In genomic region chr7:128008141-128008540, GRCh38 we compare ENCODE assay signal across 18 cellular contexts. TPM values are rescaled to one million over a fixed set of nuclear protein-coding genes. Genes with fewer than 3 reads are reported as not detected.
DNase-seq lines count a peak whose midpoint lies in the region; ATAC-seq and TF ChIP-seq lines count a peak whose summit lies in the region.
"Had no signal": no experiment of that assay in that cellular context is flagged by ENCODE, and none has a peak within 500 bp of the region (broad histone marks: within the 10 kb centered on the region; RNA-seq: fewer than 3 reads in every experiment).

No MANE protein-coding gene starts in this region.

- H3K18ac ChIP-seq in neuronal stem cell (ENCODE audit: low read length): no peak overlapping the region

- POLR2A ChIA-PET in Panc1 (lab: Charles Lee): no interaction called here

- WGBS in neuronal stem cell (ENCODE audit: extremely low coverage in 2 of 2, insufficient read length in 2 of 2, insufficient replicate concordance in 1 of 2), 2 donors: 100% methylated on average over 1 of the region's 5 CpGs; no CpG with 5 or more reads in 1 of the 2 donors

- H3K4me3 ChIP-seq in Panc1 (ENCODE audit: low read depth in 2 of 2, low read length in 2 of 2) (no peak overlapping the region), neuronal stem cell (ENCODE audit: low read length in 2 of 2) (no peak overlapping the region)
- H3K4me3 ChIP-seq: A549, GM12878, GM23338 had no signal

- intact Hi-C loops in Panc1 (cut with micrococcal nuclease; ENCODE audit: unreplicated experiment): no loop called here

- TF ChIP-seq CTCF in Panc1 (IDR thresholded peaks at IDR 0.05): no peak

- H3K4me2 ChIP-seq in neuronal stem cell (ENCODE audit: insufficient read depth, low read length, poor library complexity, severe bottlenecking): no peak overlapping the region
- H3K4me2 ChIP-seq: A549, GM23338 had no signal

- H2BK12ac ChIP-seq in neuronal stem cell (ENCODE audit: low read length): no peak overlapping the region

- no peak overlapping the region for H2BK15ac ChIP-seq in neuronal stem cell (ENCODE audit: low read length)

- ATAC-seq in Panc1 (no peak), HG02678 (IDR thresholded peaks at IDR 0.05; ENCODE audit: unreplicated experiment) (no peak)
- ATAC-seq: A549, GM12878, GM23338, HCT116 had no signal

- in situ Hi-C loops in G401 (cut with HindIII; ENCODE audit: low sequenced_read_pairs) (no loop called here), Panc1 (cut with HindIII; ENCODE audit: low pct_unique_long_range_greater_than_20kb, low sequenced_read_pairs) (no loop called here)

- H3K27ac ChIP-seq in Panc1 (ENCODE audit: low read length): no peak overlapping the region
- H3K27ac ChIP-seq in neuronal stem cell (replicated peaks; ENCODE audit: low read length): no peak overlapping the region
- H3K27ac ChIP-seq: A549 had no signal

- no peak overlapping the region for H2BK5ac ChIP-seq in neuronal stem cell (ENCODE audit: low read length)

- no peak overlapping the region for H2BK120ac ChIP-seq in neuronal stem cell (ENCODE audit: low read depth, low read length)

- H3K27me3 ChIP-seq in Panc1 (ENCODE audit: control insufficient read depth, insufficient read depth, low read length) (no peaks in the 10 kb centered on the region), neuronal stem cell (ENCODE audit: control insufficient read depth in 3 of 3, insufficient read depth in 3 of 3, low read depth in 1 of 3, low read length in 3 of 3) (no peaks in the 10 kb centered on the region)

- H4K8ac ChIP-seq in neuronal stem cell (ENCODE audit: low read depth, low read length): no peak overlapping the region

- no peaks in the 10 kb centered on the region; the same call in 1 of the 2 replicates for H3K36me3 ChIP-seq in Panc1 (ENCODE audit: control insufficient read depth, insufficient read depth, low read length)
- H3K36me3 ChIP-seq in neuronal stem cell (replicated peaks in 1 of 2; ENCODE audit: control insufficient read depth in 2 of 2, insufficient read depth in 2 of 2, low read length in 2 of 2): peaks cover 10 to 35% of the 10 kb centered on the region in 2 donors

- H3K4me1 ChIP-seq in Panc1 (ENCODE audit: control insufficient read depth, insufficient read depth, low read length) (no peaks in the 10 kb centered on the region), neuronal stem cell (ENCODE audit: control insufficient read depth in 2 of 2, insufficient read depth in 1 of 2, low read depth in 1 of 2, low read length in 2 of 2) (peaks cover 23 to 38% of the 10 kb centered on the region in 2 donors)
- H3K4me1 ChIP-seq: A549 had no signal

- no peak overlapping the region for H2AFZ ChIP-seq in neuronal stem cell (ENCODE audit: low read length)
- H2AFZ ChIP-seq: GM23338 had no signal

- H3K14ac ChIP-seq in neuronal stem cell (ENCODE audit: low read length): no peak overlapping the region

- no peak overlapping the region for H4K91ac ChIP-seq in neuronal stem cell (ENCODE audit: low read depth, low read length, poor library complexity)

- BruUV-seq in Panc1 (replicated peaks; lab: Mats Ljungman, UMichigan): TSS peak; percentile 49

- H3K79me1 ChIP-seq in neuronal stem cell (ENCODE audit: low read depth, low read length): peaks cover 4% of the 10 kb centered on the region

- H3K9ac ChIP-seq in neuronal stem cell (ENCODE audit: low read depth, low read length, poor library complexity): no peak overlapping the region

- no peak overlapping the region for H2AK5ac ChIP-seq in neuronal stem cell (ENCODE audit: low read depth, low read length)

- no peak overlapping the region for H3K23ac ChIP-seq in neuronal stem cell (ENCODE audit: low read depth, low read length, poor library complexity)

- H3K9me3 ChIP-seq in Panc1 (ENCODE audit: control insufficient read depth, insufficient read depth, low read depth, low read length) (no peaks in the 10 kb centered on the region), neuronal stem cell (replicated peaks in 1 of 2; ENCODE audit: control insufficient read depth in 2 of 2, insufficient read depth in 1 of 2, low read depth in 1 of 2, low read length in 2 of 2) (no peaks in the 10 kb centered on the region)
- H3K9me3 ChIP-seq: A549 had no signal

- DNase-seq in G401 (ENCODE audit: low spot score) (peak; percentile 77), Panc1 (ENCODE audit: low read depth, low spot score) (no peak), cerebellar cortex (ENCODE audit: low spot score) (peak; percentile 75), NCI-H1694 treated with DMSO at 0.1 percent for 48 hours (lab: John Stamatoyannopoulos, UW) (no peak), neuronal stem cell (ENCODE audit: low spot score) (no peak)
- DNase-seq: 8988T; Calu3; CD4-positive, alpha-beta memory T cell; COR-L47; DMS53; DMS79 treated with DMSO at 0.1 percent for 48 hours; H9 had no signal

- no peak overlapping the region for H3K4ac ChIP-seq in neuronal stem cell (ENCODE audit: low read length)

- CTCF ChIA-PET in Panc1 (lab: Charles Lee): no interaction called here

RNA-seq across cellular contexts. Expression of gene LRRC4, which starts 23.1 kb away (rescaled TPM):
- total RNA-seq in G401 (2014; rRNA removed; shearing (Covaris generic)): 0.10 and 0.12 TPM in 2 replicates
- not detected for total RNA-seq in Panc1 (2021; ENCODE audit: unreplicated experiment)
- not detected for polyA plus RNA-seq in Panc1 (2012; ENCODE audit: insufficient read length)
- polyA plus RNA-seq in neuronal stem cell (2013, experiment 1 of 2): 50.0 TPM
- 47.3 TPM for polyA plus RNA-seq in neuronal stem cell (2013, experiment 2 of 2)
- total RNA-seq: Calu3; CD4-positive, alpha-beta memory T cell; H4 had no signal
- polyA plus RNA-seq: A549; CD4-positive, alpha-beta memory T cell had no signal

Comparison
In these comparisons a context has a peak if more than half of its experiments do, and no peak if none do; other contexts are left out.
1. DNase-seq: peak in G401 (single experiment) and cerebellar cortex (single experiment); none in Panc1 (single experiment), NCI-H1694 treated with DMSO at 0.1 percent for 48 hours (single experiment) and neuronal stem cell (single experiment).